In the genomic region with DNA sequence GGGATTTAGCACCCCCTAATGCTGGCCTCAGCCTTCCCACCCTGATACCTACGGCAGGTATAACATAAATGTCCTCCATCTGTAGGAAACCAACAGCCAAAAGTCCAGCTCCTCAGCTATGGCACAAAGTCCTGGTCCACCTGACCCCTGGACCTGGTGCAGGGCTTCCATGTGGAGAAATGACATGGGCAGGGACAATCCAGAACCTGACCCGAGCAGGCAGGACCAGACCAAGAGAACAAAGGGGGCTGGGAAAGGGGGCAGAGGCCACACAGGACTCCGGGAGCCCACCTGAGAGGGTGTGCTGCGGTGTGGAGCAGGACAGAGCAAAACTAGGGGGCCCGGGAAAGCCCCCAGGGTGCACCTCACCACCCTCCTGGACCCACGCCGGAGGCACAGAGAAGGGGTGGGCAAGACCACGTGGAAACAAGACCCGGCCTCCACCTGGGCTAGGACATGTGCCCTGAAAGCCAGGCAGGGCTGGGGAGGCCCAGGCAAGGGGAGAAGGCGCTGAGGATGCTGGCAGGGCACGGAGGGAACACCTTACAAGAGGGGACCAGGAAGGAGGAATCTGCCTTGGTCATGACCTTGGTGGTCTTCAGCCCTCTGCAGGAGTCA, we compare ENCODE assay signal across 15 cellular contexts.
DNase-seq lines count a peak whose midpoint lies in the region; ATAC-seq and TF ChIP-seq lines count a peak whose summit lies in the region.
"Had no signal": no experiment of that assay in that cellular context is flagged by ENCODE, and none has a peak within 500 bp of the region (broad histone marks: within the 10 kb centered on the region; RNA-seq: fewer than 3 reads in every experiment).

No MANE protein-coding gene starts in this region.

- peaks cover 0 to 1% (median 0%) of the 10 kb centered on the region in 11 donors for H3K9me3 Mint-ChIP-seq in naive thymus-derived CD4-positive, alpha-beta T cell
- H3K9me3 Mint-ChIP-seq in type B pancreatic cell: no peaks in the 10 kb centered on the region
- H3K9me3 Mint-ChIP-seq: CD8-positive, alpha-beta T cell had no signal

- H3K79me2 ChIP-seq in osteoblast (ENCODE audit: insufficient read depth, low read length): no peaks in the 10 kb centered on the region
- H3K79me2 ChIP-seq in hepatocyte: no peaks in the 10 kb centered on the region

- ATAC-seq in RWPE2 (ENCODE audit: low read depth) (no peak), left lobe of liver (peak; percentile 60), HG02981 (IDR thresholded peaks at IDR 0.05; ENCODE audit: unreplicated experiment) (no peak)
- no peak for ATAC-seq in naive thymus-derived CD4-positive, alpha-beta T cell
- ATAC-seq: A549; CD8-positive, alpha-beta T cell; GM12878 had no signal

- intact Hi-C loops in naive thymus-derived CD4-positive, alpha-beta T cell (cut with micrococcal nuclease): no loop called here

- H3K36me3 Mint-ChIP-seq in naive thymus-derived CD4-positive, alpha-beta T cell: no peaks in the 10 kb centered on the region
- peaks cover 7% of the 10 kb centered on the region for H3K36me3 Mint-ChIP-seq in type B pancreatic cell
- H3K36me3 Mint-ChIP-seq: CD14-positive monocyte; CD8-positive, alpha-beta T cell had no signal

- no peaks in the 10 kb centered on the region for H3K9me2 ChIP-seq in hepatocyte (replicated peaks; ENCODE audit: insufficient read depth)

- 89% methylated on average over 11 of the region's 11 CpGs for WGBS in hepatocyte (ENCODE audit: low lambda C conversion rate, missing lambda C conversion rate)

- no peaks in the 10 kb centered on the region for H3K4me1 ChIP-seq in RWPE2 (ENCODE audit: insufficient read depth, poor library complexity, severe bottlenecking)
- H3K4me1 ChIP-seq in osteoblast (ENCODE audit: insufficient read depth, low read length): no peaks in the 10 kb centered on the region
- no peaks in the 10 kb centered on the region for H3K4me1 ChIP-seq in naive thymus-derived CD4-positive, alpha-beta T cell (ENCODE audit: control insufficient read depth in 2 of 2, insufficient read depth in 2 of 2, low read length in 2 of 2)
- H3K4me1 ChIP-seq in hepatocyte (ENCODE audit: insufficient read depth): no peaks in the 10 kb centered on the region
- H3K4me1 ChIP-seq: A549, BE2C, HAP-1 had no signal

- DNase-seq in RWPE2 (ENCODE audit: low spot score) (peak; percentile 41), left lobe of liver (ENCODE audit: low spot score) (no peak), osteoblast (ENCODE audit: insufficient read length, low spot score, missing footprints) (peak; percentile 72), type B pancreatic cell (ENCODE audit: extremely low spot score, unreplicated experiment) (no peak), hepatocyte (ENCODE audit: low spot score) (no peak)
- DNase-seq in naive thymus-derived CD4-positive, alpha-beta T cell: no peak
- DNase-seq: BE2C; CD8-positive, alpha-beta T cell; DMS 273 treated with DMSO at 0.1 percent for 48 hours had no signal

- H3K27me3 ChIP-seq in RWPE2 (ENCODE audit: insufficient read depth, poor library complexity, severe bottlenecking) (no peaks in the 10 kb centered on the region), osteoblast (ENCODE audit: insufficient read depth, low read length) (no peaks in the 10 kb centered on the region), hepatocyte (no peaks in the 10 kb centered on the region)
- no peaks in the 10 kb centered on the region for H3K27me3 ChIP-seq in naive thymus-derived CD4-positive, alpha-beta T cell (ENCODE audit: control insufficient read depth in 2 of 2, insufficient read depth in 2 of 2, low read length in 2 of 2)

- H3K27me3 Mint-ChIP-seq in naive thymus-derived CD4-positive, alpha-beta T cell: peaks cover 0 to 12% (median 4%) of the 10 kb centered on the region in 5 donors
- no peaks in the 10 kb centered on the region for H3K27me3 Mint-ChIP-seq in type B pancreatic cell

- no peak for TF ChIP-seq CTCF in RWPE2 (IDR thresholded peaks at IDR 0.05; ENCODE audit: poor library complexity, severe bottlenecking)
- no peak for TF ChIP-seq CTCF in osteoblast (IDR thresholded peaks at IDR 0.05; ENCODE audit: extremely low read depth, low read depth, low read length)
- TF ChIP-seq CTCF in type B pancreatic cell (conservative IDR thresholded peaks at IDR 0.05): no peak
- TF ChIP-seq CTCF in hepatocyte (IDR thresholded peaks at IDR 0.05; ENCODE audit: poor library complexity): no peak

- H3K4me1 Mint-ChIP-seq in naive thymus-derived CD4-positive, alpha-beta T cell: no peaks in the 10 kb centered on the region
- H3K4me1 Mint-ChIP-seq in type B pancreatic cell (ENCODE audit: unreplicated experiment): peaks cover 18% of the 10 kb centered on the region
- H3K4me1 Mint-ChIP-seq: CD14-positive monocyte had no signal

- no peaks in the 10 kb centered on the region for H4K20me1 ChIP-seq in osteoblast (ENCODE audit: insufficient read depth, low read length)
- no peaks in the 10 kb centered on the region for H4K20me1 ChIP-seq in hepatocyte (ENCODE audit: insufficient read depth, poor library complexity, severe bottlenecking)

- CTCF ChIA-PET in naive thymus-derived CD4-positive, alpha-beta T cell (lab: Charles Lee): no interaction called here

- no peak overlapping the region for H3K4me3 Mint-ChIP-seq in naive thymus-derived CD4-positive, alpha-beta T cell
- no peak overlapping the region for H3K4me3 Mint-ChIP-seq in type B pancreatic cell
- H3K4me3 Mint-ChIP-seq: CD14-positive monocyte; CD8-positive, alpha-beta T cell had no signal

- H3K36me3 ChIP-seq in RWPE2 (ENCODE audit: low read depth) (no peaks in the 10 kb centered on the region), osteoblast (ENCODE audit: insufficient read depth, low read length) (no peaks in the 10 kb centered on the region), hepatocyte (replicated peaks; ENCODE audit: insufficient read depth, low read depth) (no peaks in the 10 kb centered on the region)
- no peaks in the 10 kb centered on the region for H3K36me3 ChIP-seq in naive thymus-derived CD4-positive, alpha-beta T cell (ENCODE audit: control insufficient read depth in 2 of 3, insufficient read depth in 3 of 3, low read length in 3 of 3)
- H3K36me3 ChIP-seq: BE2C, HAP-1 had no signal

- H3K27ac Mint-ChIP-seq in naive thymus-derived CD4-positive, alpha-beta T cell: no peak overlapping the region
- H3K27ac Mint-ChIP-seq in type B pancreatic cell: no peak overlapping the region
- H3K27ac Mint-ChIP-seq: CD14-positive monocyte; CD8-positive, alpha-beta T cell had no signal

- H3K4me2 ChIP-seq in osteoblast (ENCODE audit: insufficient read depth, low read length) (no peak overlapping the region), hepatocyte (no peak overlapping the region)
- H3K4me2 ChIP-seq: A549 had no signal

- H3K4me3 ChIP-seq in RWPE2 (ENCODE audit: severe bottlenecking) (no peak overlapping the region), osteoblast (ENCODE audit: insufficient read depth, low read length) (no peak overlapping the region), hepatocyte (no peak overlapping the region)
- H3K4me3 ChIP-seq in naive thymus-derived CD4-positive, alpha-beta T cell (ENCODE audit: low read length): no peak overlapping the region
- H3K4me3 ChIP-seq: A549, GM12878, GM23248, HAP-1 had no signal

- H3K27ac ChIP-seq in RWPE2 (ENCODE audit: poor library complexity, severe bottlenecking) (no peak overlapping the region), osteoblast (ENCODE audit: low read depth, low read length) (no peak overlapping the region), hepatocyte (no peak overlapping the region)
- no peak overlapping the region for H3K27ac ChIP-seq in naive thymus-derived CD4-positive, alpha-beta T cell (ENCODE audit: low read depth, low read length)
- H3K27ac ChIP-seq: A549, GM23248 had no signal

- H2AFZ ChIP-seq in osteoblast (ENCODE audit: low read length) (no peak overlapping the region), hepatocyte (no peak overlapping the region)
- H2AFZ ChIP-seq: GM23248 had no signal

- POLR2A ChIA-PET in naive thymus-derived CD4-positive, alpha-beta T cell (lab: Charles Lee): no interaction called here

- H3K9me3 ChIP-seq in RWPE2 (ENCODE audit: severe bottlenecking) (no peaks in the 10 kb centered on the region), osteoblast (ENCODE audit: low read depth, low read length) (no peaks in the 10 kb centered on the region), hepatocyte (ENCODE audit: low read depth) (no peaks in the 10 kb centered on the region)
- no peaks in the 10 kb centered on the region for H3K9me3 ChIP-seq in naive thymus-derived CD4-positive, alpha-beta T cell (ENCODE audit: control insufficient read depth in 2 of 3, low read length in 3 of 3)
- H3K9me3 ChIP-seq: A549, BE2C, HAP-1 had no signal

Comparison
In these comparisons a context has a peak if more than half of its experiments do, and no peak if none do; other contexts are left out.
1. DNase-seq: peak in RWPE2 (single experiment) and osteoblast (single experiment); none in left lobe of liver (single experiment), naive thymus-derived CD4-positive, alpha-beta T cell (0 of 9), type B pancreatic cell (single experiment) and hepatocyte (single experiment).